1 cellular context compared by ENCODE assay signal in the genomic region with DNA sequence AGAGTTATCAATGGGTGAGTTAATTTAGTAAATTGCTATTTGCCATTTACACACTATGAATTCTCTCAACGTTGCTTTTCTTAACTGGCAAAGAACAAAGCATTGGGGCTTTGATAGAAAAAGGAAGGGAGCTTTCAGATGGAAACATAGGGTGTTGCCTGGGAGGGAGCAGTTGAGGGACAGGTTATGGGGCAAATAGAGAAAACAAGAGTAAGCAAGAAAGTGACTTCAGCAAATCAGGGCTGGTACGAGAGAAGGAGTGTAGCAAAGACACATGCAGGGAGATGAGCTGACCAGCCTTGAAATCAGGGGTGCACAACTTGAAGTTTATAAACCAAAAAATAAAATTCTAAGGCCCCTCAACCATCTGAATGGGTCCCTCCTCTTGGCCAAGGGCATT.
TF ChIP-seq lines count a peak whose summit lies in the region.

No MANE protein-coding gene starts in this region.

TF ChIP-seq in WTC11, 78 proteins besides CTCF, POLR2A, EP300 and RAD21:
- TF ChIP-seq ARID4B (CRISPR knock-in tag; IDR thresholded peaks at IDR 0.05; ENCODE audit: borderline replicate concordance) (no peak), NR3C1 (CRISPR knock-in tag; conservative IDR thresholded peaks at IDR 0.05; ENCODE audit: low read depth) (no peak), IRF2 (CRISPR knock-in tag; IDR thresholded peaks at IDR 0.05; ENCODE audit: borderline replicate concordance, low read depth) (no peak), TCF7 (CRISPR knock-in tag; IDR thresholded peaks at IDR 0.05; ENCODE audit: low read depth) (no peak), NFYB (CRISPR knock-in tag; conservative IDR thresholded peaks at IDR 0.05; ENCODE audit: low read depth) (no peak), TEAD1 (CRISPR knock-in tag; IDR thresholded peaks at IDR 0.05) (no peak), ETV6 (CRISPR knock-in tag; IDR thresholded peaks at IDR 0.05) (no peak), ESRRA (CRISPR knock-in tag; IDR thresholded peaks at IDR 0.05; ENCODE audit: borderline replicate concordance) (no peak), ZNF281 (CRISPR knock-in tag; IDR thresholded peaks at IDR 0.05) (no peak), NR2C2 (CRISPR knock-in tag; IDR thresholded peaks at IDR 0.05) (no peak), TP53 (CRISPR knock-in tag; IDR thresholded peaks at IDR 0.05) (no peak), CDX4 (CRISPR knock-in tag; IDR thresholded peaks at IDR 0.05; ENCODE audit: borderline replicate concordance) (no peak)
- TF ChIP-seq, protein P1, sequence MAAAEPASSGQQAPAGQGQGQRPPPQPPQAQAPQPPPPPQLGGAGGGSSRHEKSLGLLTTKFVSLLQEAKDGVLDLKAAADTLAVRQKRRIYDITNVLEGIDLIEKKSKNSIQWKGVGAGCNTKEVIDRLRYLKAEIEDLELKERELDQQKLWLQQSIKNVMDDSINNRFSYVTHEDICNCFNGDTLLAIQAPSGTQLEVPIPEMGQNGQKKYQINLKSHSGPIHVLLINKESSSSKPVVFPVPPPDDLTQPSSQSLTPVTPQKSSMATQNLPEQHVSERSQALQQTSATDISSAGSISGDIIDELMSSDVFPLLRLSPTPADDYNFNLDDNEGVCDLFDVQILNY (CRISPR knock-in tag; IDR thresholded peaks at IDR 0.05): no peak
